ENCODE assay signal across 1 cellular context in the genomic region with DNA sequence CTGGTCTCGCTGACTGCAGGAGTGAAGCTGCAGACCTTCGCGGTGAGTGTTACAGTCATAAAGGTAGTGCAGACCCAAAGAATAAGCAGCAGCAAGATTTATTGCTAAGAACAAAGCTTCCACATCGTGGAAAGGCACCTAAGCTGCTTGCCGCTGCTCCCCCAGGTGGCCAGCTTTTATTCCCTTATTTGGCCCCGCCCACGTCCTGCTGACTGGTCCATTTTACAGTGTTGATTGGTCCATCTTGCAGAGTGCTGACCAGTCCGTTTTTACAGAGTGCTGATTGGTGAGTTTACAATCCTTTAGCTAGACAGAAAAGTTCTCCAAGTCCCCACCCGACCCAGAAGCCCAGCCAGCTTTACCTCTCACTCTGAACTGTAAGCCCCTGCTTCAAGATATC.
A peak's percentile ranks its signal among the peaks of the same experiment; 100 is the strongest.
TF ChIP-seq lines count a peak whose summit lies in the region.

No MANE protein-coding gene starts in this region.

TF ChIP-seq in K562, 482 proteins besides CTCF, POLR2A, EP300 and RAD21 (continued from another document):
- TF ChIP-seq, protein P1, sequence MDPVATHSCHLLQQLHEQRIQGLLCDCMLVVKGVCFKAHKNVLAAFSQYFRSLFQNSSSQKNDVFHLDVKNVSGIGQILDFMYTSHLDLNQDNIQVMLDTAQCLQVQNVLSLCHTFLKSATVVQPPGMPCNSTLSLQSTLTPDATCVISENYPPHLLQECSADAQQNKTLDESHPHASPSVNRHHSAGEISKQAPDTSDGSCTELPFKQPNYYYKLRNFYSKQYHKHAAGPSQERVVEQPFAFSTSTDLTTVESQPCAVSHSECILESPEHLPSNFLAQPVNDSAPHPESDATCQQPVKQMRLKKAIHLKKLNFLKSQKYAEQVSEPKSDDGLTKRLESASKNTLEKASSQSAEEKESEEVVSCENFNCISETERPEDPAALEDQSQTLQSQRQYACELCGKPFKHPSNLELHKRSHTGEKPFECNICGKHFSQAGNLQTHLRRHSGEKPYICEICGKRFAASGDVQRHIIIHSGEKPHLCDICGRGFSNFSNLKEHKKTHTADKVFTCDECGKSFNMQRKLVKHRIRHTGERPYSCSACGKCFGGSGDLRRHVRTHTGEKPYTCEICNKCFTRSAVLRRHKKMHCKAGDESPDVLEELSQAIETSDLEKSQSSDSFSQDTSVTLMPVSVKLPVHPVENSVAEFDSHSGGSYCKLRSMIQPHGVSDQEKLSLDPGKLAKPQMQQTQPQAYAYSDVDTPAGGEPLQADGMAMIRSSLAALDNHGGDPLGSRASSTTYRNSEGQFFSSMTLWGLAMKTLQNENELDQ (CRISPR knock-in tag; IDR thresholded peaks at IDR 0.05; ENCODE audit: borderline replicate concordance) = no peak
- TF ChIP-seq ZNF551 (CRISPR knock-in tag; IDR thresholded peaks at IDR 0.05) (no peak), MAFF (IDR thresholded peaks at IDR 0.05; ENCODE audit: low read length) (peak; percentile 50; the same call in 1 of the 2 replicates), IFI16 (CRISPR knock-in tag; IDR thresholded peaks at IDR 0.05) (no peak), ZNF384 (IDR thresholded peaks at IDR 0.05; ENCODE audit: low read depth, low read length) (no peak), SIX5 (IDR thresholded peaks at IDR 0.05; ENCODE audit: borderline replicate concordance in 1 of 2, insufficient read depth in 1 of 2, low read depth in 1 of 2, low read length in 2 of 2) (no peak), CBFB (CRISPR knock-in tag; IDR thresholded peaks at IDR 0.05) (no peak), MAFG (tag; conservative IDR thresholded peaks at IDR 0.05) (peak; percentile 70), MAFK (IDR thresholded peaks at IDR 0.05; ENCODE audit: low read length) (peak; percentile 59), CXXC5 (CRISPR knock-in tag; IDR thresholded peaks at IDR 0.05) (no peak)
- TF ChIP-seq, protein P2, sequence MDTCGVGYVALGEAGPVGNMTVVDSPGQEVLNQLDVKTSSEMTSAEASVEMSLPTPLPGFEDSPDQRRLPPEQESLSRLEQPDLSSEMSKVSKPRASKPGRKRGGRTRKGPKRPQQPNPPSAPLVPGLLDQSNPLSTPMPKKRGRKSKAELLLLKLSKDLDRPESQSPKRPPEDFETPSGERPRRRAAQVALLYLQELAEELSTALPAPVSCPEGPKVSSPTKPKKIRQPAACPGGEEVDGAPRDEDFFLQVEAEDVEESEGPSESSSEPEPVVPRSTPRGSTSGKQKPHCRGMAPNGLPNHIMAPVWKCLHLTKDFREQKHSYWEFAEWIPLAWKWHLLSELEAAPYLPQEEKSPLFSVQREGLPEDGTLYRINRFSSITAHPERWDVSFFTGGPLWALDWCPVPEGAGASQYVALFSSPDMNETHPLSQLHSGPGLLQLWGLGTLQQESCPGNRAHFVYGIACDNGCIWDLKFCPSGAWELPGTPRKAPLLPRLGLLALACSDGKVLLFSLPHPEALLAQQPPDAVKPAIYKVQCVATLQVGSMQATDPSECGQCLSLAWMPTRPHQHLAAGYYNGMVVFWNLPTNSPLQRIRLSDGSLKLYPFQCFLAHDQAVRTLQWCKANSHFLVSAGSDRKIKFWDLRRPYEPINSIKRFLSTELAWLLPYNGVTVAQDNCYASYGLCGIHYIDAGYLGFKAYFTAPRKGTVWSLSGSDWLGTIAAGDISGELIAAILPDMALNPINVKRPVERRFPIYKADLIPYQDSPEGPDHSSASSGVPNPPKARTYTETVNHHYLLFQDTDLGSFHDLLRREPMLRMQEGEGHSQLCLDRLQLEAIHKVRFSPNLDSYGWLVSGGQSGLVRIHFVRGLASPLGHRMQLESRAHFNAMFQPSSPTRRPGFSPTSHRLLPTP (IDR thresholded peaks at IDR 0.05; ENCODE audit: borderline replicate concordance, extremely low read depth, insufficient read length) = no peak
- TF ChIP-seq, protein P3, sequence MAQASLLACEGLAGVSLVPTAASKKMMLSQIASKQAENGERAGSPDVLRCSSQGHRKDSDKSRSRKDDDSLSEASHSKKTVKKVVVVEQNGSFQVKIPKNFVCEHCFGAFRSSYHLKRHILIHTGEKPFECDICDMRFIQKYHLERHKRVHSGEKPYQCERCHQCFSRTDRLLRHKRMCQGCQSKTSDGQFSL (CRISPR knock-in tag; IDR thresholded peaks at IDR 0.05) = no peak
- TF ChIP-seq, protein P3 (tag; IDR thresholded peaks at IDR 0.05) = no peak
- TF ChIP-seq, protein P4, sequence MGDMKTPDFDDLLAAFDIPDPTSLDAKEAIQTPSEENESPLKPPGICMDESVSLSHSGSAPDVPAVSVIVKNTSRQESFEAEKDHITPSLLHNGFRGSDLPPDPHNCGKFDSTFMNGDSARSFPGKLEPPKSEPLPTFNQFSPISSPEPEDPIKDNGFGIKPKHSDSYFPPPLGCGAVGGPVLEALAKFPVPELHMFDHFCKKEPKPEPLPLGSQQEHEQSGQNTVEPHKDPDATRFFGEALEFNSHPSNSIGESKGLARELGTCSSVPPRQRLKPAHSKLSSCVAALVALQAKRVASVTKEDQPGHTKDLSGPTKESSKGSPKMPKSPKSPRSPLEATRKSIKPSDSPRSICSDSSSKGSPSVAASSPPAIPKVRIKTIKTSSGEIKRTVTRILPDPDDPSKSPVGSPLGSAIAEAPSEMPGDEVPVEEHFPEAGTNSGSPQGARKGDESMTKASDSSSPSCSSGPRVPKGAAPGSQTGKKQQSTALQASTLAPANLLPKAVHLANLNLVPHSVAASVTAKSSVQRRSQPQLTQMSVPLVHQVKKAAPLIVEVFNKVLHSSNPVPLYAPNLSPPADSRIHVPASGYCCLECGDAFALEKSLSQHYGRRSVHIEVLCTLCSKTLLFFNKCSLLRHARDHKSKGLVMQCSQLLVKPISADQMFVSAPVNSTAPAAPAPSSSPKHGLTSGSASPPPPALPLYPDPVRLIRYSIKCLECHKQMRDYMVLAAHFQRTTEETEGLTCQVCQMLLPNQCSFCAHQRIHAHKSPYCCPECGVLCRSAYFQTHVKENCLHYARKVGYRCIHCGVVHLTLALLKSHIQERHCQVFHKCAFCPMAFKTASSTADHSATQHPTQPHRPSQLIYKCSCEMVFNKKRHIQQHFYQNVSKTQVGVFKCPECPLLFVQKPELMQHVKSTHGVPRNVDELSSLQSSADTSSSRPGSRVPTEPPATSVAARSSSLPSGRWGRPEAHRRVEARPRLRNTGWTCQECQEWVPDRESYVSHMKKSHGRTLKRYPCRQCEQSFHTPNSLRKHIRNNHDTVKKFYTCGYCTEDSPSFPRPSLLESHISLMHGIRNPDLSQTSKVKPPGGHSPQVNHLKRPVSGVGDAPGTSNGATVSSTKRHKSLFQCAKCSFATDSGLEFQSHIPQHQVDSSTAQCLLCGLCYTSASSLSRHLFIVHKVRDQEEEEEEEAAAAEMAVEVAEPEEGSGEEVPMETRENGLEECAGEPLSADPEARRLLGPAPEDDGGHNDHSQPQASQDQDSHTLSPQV (IDR thresholded peaks at IDR 0.05) = no peak
- TF ChIP-seq, protein P5, sequence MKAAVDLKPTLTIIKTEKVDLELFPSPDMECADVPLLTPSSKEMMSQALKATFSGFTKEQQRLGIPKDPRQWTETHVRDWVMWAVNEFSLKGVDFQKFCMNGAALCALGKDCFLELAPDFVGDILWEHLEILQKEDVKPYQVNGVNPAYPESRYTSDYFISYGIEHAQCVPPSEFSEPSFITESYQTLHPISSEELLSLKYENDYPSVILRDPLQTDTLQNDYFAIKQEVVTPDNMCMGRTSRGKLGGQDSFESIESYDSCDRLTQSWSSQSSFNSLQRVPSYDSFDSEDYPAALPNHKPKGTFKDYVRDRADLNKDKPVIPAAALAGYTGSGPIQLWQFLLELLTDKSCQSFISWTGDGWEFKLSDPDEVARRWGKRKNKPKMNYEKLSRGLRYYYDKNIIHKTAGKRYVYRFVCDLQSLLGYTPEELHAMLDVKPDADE (conservative IDR thresholded peaks at IDR 0.05; ENCODE audit: control insufficient read depth, low read depth, low read length) = no peak
- TF ChIP-seq, protein P6, sequence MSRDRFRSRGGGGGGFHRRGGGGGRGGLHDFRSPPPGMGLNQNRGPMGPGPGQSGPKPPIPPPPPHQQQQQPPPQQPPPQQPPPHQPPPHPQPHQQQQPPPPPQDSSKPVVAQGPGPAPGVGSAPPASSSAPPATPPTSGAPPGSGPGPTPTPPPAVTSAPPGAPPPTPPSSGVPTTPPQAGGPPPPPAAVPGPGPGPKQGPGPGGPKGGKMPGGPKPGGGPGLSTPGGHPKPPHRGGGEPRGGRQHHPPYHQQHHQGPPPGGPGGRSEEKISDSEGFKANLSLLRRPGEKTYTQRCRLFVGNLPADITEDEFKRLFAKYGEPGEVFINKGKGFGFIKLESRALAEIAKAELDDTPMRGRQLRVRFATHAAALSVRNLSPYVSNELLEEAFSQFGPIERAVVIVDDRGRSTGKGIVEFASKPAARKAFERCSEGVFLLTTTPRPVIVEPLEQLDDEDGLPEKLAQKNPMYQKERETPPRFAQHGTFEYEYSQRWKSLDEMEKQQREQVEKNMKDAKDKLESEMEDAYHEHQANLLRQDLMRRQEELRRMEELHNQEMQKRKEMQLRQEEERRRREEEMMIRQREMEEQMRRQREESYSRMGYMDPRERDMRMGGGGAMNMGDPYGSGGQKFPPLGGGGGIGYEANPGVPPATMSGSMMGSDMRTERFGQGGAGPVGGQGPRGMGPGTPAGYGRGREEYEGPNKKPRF (IDR thresholded peaks at IDR 0.05; ENCODE audit: low read depth, low read length) = no peak
- TF ChIP-seq, protein P7, sequence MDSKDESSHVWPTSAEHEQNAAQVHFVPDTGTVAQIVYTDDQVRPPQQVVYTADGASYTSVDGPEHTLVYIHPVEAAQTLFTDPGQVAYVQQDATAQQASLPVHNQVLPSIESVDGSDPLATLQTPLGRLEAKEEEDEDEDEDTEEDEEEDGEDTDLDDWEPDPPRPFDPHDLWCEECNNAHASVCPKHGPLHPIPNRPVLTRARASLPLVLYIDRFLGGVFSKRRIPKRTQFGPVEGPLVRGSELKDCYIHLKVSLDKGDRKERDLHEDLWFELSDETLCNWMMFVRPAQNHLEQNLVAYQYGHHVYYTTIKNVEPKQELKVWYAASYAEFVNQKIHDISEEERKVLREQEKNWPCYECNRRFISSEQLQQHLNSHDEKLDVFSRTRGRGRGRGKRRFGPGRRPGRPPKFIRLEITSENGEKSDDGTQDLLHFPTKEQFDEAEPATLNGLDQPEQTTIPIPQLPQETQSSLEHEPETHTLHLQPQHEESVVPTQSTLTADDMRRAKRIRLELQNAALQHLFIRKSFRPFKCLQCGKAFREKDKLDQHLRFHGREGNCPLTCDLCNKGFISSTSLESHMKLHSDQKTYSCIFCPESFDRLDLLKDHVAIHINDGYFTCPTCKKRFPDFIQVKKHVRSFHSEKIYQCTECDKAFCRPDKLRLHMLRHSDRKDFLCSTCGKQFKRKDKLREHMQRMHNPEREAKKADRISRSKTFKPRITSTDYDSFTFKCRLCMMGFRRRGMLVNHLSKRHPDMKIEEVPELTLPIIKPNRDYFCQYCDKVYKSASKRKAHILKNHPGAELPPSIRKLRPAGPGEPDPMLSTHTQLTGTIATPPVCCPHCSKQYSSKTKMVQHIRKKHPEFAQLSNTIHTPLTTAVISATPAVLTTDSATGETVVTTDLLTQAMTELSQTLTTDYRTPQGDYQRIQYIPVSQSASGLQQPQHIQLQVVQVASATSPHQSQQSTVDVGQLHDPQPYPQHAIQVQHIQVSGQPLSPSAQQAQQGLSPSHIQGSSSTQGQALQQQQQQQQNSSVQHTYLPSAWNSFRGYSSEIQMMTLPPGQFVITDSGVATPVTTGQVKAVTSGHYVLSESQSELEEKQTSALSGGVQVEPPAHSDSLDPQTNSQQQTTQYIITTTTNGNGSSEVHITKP (IDR thresholded peaks at IDR 0.05; ENCODE audit: partially characterized antibody) = no peak
